10 cellular contexts compared by ENCODE assay signal in the genomic region with DNA sequence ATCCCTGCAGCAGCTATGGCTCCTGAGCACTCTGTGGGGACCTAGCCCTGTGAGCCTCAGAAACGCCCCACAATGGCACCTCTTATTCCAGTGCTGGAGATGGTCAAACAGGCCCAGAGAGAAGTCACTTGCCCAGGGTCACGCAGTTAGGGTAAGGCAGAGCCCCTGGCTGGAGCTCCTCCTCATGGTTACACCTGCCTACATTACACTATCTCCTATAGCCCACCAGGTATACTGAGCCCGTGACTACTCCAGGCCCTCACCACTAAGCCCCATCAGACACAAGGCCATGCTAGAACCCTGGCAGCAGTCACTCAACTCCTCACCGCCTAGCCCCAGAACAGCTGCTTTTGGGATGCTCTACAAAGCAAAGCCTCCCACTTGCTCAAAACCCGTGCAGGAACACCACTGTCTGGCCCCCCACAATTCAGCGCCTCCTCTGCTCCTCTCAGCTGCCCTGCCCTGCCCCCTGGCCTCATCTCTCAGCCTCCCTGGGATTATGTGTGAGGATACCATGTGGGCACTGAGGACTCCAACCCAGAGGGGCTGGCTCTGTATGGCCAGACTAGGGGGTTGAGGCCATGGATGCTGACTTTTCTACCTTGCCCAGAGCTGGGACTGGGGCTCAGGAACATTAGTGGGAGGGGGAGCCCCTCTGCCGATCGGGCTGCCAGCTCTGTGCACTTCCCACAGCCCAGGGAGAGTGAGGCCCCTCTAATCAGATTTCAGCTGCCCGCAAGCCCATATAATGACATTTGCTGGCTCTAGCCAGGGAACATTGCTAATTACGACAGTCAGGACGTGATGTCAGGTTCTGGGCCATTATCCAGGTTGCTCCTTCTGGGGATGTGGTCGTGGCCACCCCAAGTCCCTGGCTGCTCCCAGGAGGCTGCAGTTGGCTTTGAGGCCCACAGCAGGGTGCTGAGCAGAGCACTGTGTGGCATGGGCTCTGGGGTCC. TPM values are rescaled to one million over a fixed set of nuclear protein-coding genes. Genes with fewer than 3 reads are reported as not detected.
DNase-seq lines count a peak whose midpoint lies in the region; ATAC-seq and TF ChIP-seq lines count a peak whose summit lies in the region.
"Had no signal": no experiment of that assay in that cellular context is flagged by ENCODE, and none has a peak within 500 bp of the region (broad histone marks: within the 10 kb centered on the region; RNA-seq: fewer than 3 reads in every experiment).

No MANE protein-coding gene starts in this region.

- TF ChIP-seq CTCF in HFFc6 (IDR thresholded peaks at IDR 0.05) (no peak), heart right ventricle (IDR thresholded peaks at IDR 0.05) (no peak), psoas muscle (IDR thresholded peaks at IDR 0.05) (no peak)

- H3K9me3 ChIP-seq in heart right ventricle (no peaks in the 10 kb centered on the region), psoas muscle (no peaks in the 10 kb centered on the region)

- no peaks in the 10 kb centered on the region for H3K9me3 Mint-ChIP-seq in HFFc6
- H3K9me3 Mint-ChIP-seq in stimulated activated naive CD8-positive, alpha-beta T cell treated with anti-CD3 and anti-CD28 coated beads, Interleukin-15, amount 100 ng/mL, for 72 hours: no peaks in the 10 kb centered on the region
- H3K9me3 Mint-ChIP-seq: activated naive CD4-positive, alpha-beta T cell treated with anti-CD3 and anti-CD28 coated beads, Interleukin-2, amount 50 U/mL, for 72 hours had no signal

- ATAC-seq in heart right ventricle: peak; percentile 10 to 75 (median 62)
- ATAC-seq in psoas muscle: peak in 3 of 4 donors; percentile 25 to 44 (median 38)
- no peak for ATAC-seq in stimulated activated naive CD8-positive, alpha-beta T cell treated with anti-CD3 and anti-CD28 coated beads, Interleukin-15, amount 100 ng/mL, for 72 hours
- ATAC-seq: activated naive CD4-positive, alpha-beta T cell treated with anti-CD3 and anti-CD28 coated beads, Interleukin-2, amount 50 U/mL, for 72 hours had no signal

- no peaks in the 10 kb centered on the region for H3K27me3 Mint-ChIP-seq in HFFc6 (ENCODE audit: insufficient read depth)
- no peaks in the 10 kb centered on the region for H3K27me3 Mint-ChIP-seq in stimulated activated naive CD8-positive, alpha-beta T cell treated with anti-CD3 and anti-CD28 coated beads, Interleukin-15, amount 100 ng/mL, for 72 hours

- H3K36me3 ChIP-seq in heart right ventricle (peaks cover 0 to 45% (median 7%) of the 10 kb centered on the region in 9 donors), psoas muscle (ENCODE audit: insufficient read depth in 1 of 2, low read depth in 1 of 2) (peaks cover 0 to 5% of the 10 kb centered on the region in 2 donors)

- H3K27me3 ChIP-seq in heart right ventricle (no peaks in the 10 kb centered on the region), psoas muscle (ENCODE audit: insufficient read depth in 3 of 3, low read length in 2 of 3) (no peaks in the 10 kb centered on the region)

- intact Hi-C loops in heart right ventricle (cut with DNase I) (loop anchor here in 3 of 10 donors (5.0 kb wide), 2 partner anchors 37 to 47 kb away; no protein-coding TSS in a partner anchor), psoas muscle (cut with DNase I) (loop anchor here (5.0 kb wide), 2 partner anchors 32 to 57 kb away; a partner anchor contains a TSS)

- H3K4me3 ChIP-seq in heart right ventricle (no peak overlapping the region), psoas muscle (no peak overlapping the region)

- peaks cover 33% of the 10 kb centered on the region for H3K4me1 Mint-ChIP-seq in HFFc6 (ENCODE audit: low read depth)
- peaks cover 20% of the 10 kb centered on the region for H3K4me1 Mint-ChIP-seq in stimulated activated naive CD8-positive, alpha-beta T cell treated with anti-CD3 and anti-CD28 coated beads, Interleukin-15, amount 100 ng/mL, for 72 hours

- H3K36me3 Mint-ChIP-seq in HFFc6 (ENCODE audit: low read depth): peaks cover 4% of the 10 kb centered on the region; the same call in 1 of the 2 replicates
- H3K36me3 Mint-ChIP-seq: activated naive CD4-positive, alpha-beta T cell treated with anti-CD3 and anti-CD28 coated beads, Interleukin-2, amount 50 U/mL, for 72 hours had no signal

- H3K27ac ChIP-seq in heart right ventricle: peak overlapping the region; percentile 70 to 91 (median 83)
- peak overlapping the region; percentile 55 for H3K27ac ChIP-seq in psoas muscle

- DNase-seq in HFFc6 (no peak), astrocyte of the hippocampus (ENCODE audit: low read depth, low spot score) (peak; percentile 86), heart right ventricle (peak in 1 of 2 donors; percentile 84), psoas muscle (peak in 1 of 2 donors; percentile 59), retina (no peak), NCI-H1048 (lab: John Stamatoyannopoulos, UW) (no peak)
- no peak for DNase-seq in stimulated activated naive CD8-positive, alpha-beta T cell treated with anti-CD3 and anti-CD28 coated beads, Interleukin-15, amount 100 ng/mL, for 72 hours
- no peak for DNase-seq in stimulated activated CD8-positive, alpha-beta memory T cell treated with anti-CD3 and anti-CD28 coated beads, Interleukin-4, amount 100 ng/mL, for 48 hours
- DNase-seq: NCI-H1694 had no signal

- H3K4me1 ChIP-seq in heart right ventricle: peaks cover 54 to 94% (median 75%) of the 10 kb centered on the region in 9 donors
- H3K4me1 ChIP-seq in psoas muscle: peaks cover 6% of the 10 kb centered on the region

- peak overlapping the region; percentile 71 for H3K27ac Mint-ChIP-seq in HFFc6
- peak overlapping the region in 1 of 2 donors; percentile 64 for H3K27ac Mint-ChIP-seq in stimulated activated naive CD8-positive, alpha-beta T cell treated with anti-CD3 and anti-CD28 coated beads, Interleukin-15, amount 100 ng/mL, for 72 hours

- 42 to 48% methylated on average over 12 of the region's 12 CpGs for WGBS in heart right ventricle, 2 donors
- 54 to 72% (median 59%) methylated on average over 12 of the region's 12 CpGs for WGBS in psoas muscle, 3 donors

- H3K4me3 Mint-ChIP-seq in HFFc6: no peak overlapping the region
- no peak overlapping the region for H3K4me3 Mint-ChIP-seq in stimulated activated naive CD8-positive, alpha-beta T cell treated with anti-CD3 and anti-CD28 coated beads, Interleukin-15, amount 100 ng/mL, for 72 hours

RNA-seq across cellular contexts. Expression of a gene that starts 4.0 kb away (rescaled TPM):
- total RNA-seq in HFFc6 (2021; fragmentation: NEBNext Ultra II Directional; extraction: Animal tissue kit (Norgen Biotek cat#: 25700)): 100 to 1,000 TPM; 156 to 198 (median 183) TPM
- total RNA-seq in heart right ventricle (100 to 1,000 TPM in 1 of 10 donors, 10 to 100 TPM in 9; 25.1 to 108 (median 44.5) TPM), psoas muscle (10 to 100 TPM in 2 of 4 donors, 1 to 10 TPM in 2; 6.8 to 13.7 (median 10.4) TPM)
- polyA plus RNA-seq in heart right ventricle (100 to 1,000 TPM in 1 of 2 donors, 10 to 100 TPM in 1; 95.1 to 138 TPM), psoas muscle (10 to 100 TPM in 2 of 3 donors, 1 to 10 TPM in 1; 8.8 to 10.5 (median 10.3) TPM)

RNA-seq across cellular contexts. Expression of a gene that starts 6.8 kb away (rescaled TPM):
- 10 to 100 TPM; 22.2 to 38.4 (median 28.3) TPM for total RNA-seq in HFFc6 (2021; fragmentation: NEBNext Ultra II Directional; extraction: Animal tissue kit (Norgen Biotek cat#: 25700))
- total RNA-seq in heart right ventricle (10 to 100 TPM; 30.2 to 98.0 (median 66.9) TPM), psoas muscle (10 to 100 TPM; 29.5 to 32.7 (median 31.0) TPM)
- polyA plus RNA-seq in heart right ventricle (100 to 1,000 TPM in 1 of 2 donors, 10 to 100 TPM in 1; 83.5 to 147 TPM), psoas muscle (10 to 100 TPM; 34.4 to 95.4 (median 67.9) TPM)

RNA-seq across cellular contexts. Expression of a gene that starts 34.5 kb away (rescaled TPM):
- not detected for total RNA-seq in HFFc6 (2021; fragmentation: NEBNext Ultra II Directional; extraction: Animal tissue kit (Norgen Biotek cat#: 25700))
- total RNA-seq in heart right ventricle (100 to 1,000 TPM in 2 of 10 donors, 10 to 100 TPM in 8; 17.4 to 159 (median 33.2) TPM), psoas muscle (10 to 100 TPM; 29.0 to 47.5 (median 41.9) TPM)
- polyA plus RNA-seq in heart right ventricle (100 to 1,000 TPM in 1 of 2 donors, 10 to 100 TPM in 1; 54.1 to 231 TPM), psoas muscle (10 to 100 TPM; 15.9 to 27.4 (median 22.5) TPM)

Comparison
In these comparisons a context has a peak if more than half of its experiments do, and no peak if none do; other contexts are left out.
1. RNA of a gene that starts 34.5 kb away (total RNA-seq): 29.0 to 47.5 TPM in psoas muscle and 17.4 to 159 TPM in heart right ventricle; not detected in HFFc6; every median in the first group is over 10 times any median in the second.